In the genomic region with DNA sequence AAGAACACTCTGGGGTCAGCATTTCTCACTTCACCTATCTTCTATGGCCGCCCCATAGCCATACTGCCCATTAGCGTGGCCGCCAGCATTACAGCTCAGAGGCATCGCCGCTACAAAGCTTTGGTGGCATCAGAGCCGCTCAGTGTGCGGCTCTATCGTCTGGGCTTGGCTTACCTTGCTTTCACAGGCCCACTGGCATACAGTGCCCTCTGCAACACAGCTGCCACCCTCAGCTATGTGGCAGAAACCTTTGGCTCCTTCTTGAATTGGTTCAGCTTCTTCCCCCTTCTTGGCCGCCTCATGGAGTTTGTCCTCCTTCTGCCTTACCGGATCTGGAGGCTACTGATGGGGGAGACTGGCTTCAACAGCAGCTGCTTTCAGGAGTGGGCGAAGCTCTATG, we compare ENCODE assay signal across 1 cellular context.
TF ChIP-seq lines count a peak whose summit lies in the region.

No MANE protein-coding gene starts in this region.

TF ChIP-seq in H1, 55 proteins besides CTCF, POLR2A, EP300 and RAD21:
- no peak for TF ChIP-seq KDM4A (IDR thresholded peaks at IDR 0.05; ENCODE audit: low read depth, low read length, severe bottlenecking)
- TF ChIP-seq BACH1 (IDR thresholded peaks at IDR 0.05; ENCODE audit: low read length) = no peak
- no peak for TF ChIP-seq YY1 (IDR thresholded peaks at IDR 0.05; ENCODE audit: low read depth, low read length)
- TF ChIP-seq HDAC2 (IDR thresholded peaks at IDR 0.05; ENCODE audit: borderline replicate concordance in 1 of 2, low read depth in 2 of 2, low read length in 2 of 2) = no peak
- no peak for TF ChIP-seq SRF (IDR thresholded peaks at IDR 0.05; ENCODE audit: low read depth, low read length)
- no peak for TF ChIP-seq MAFK (IDR thresholded peaks at IDR 0.05; ENCODE audit: low read depth, low read length)
- TF ChIP-seq TBP (IDR thresholded peaks at IDR 0.05; ENCODE audit: low read depth, low read length) = no peak
- TF ChIP-seq SUZ12 (IDR thresholded peaks at IDR 0.05; ENCODE audit: low read length) = no peak
- TF ChIP-seq RXRA (IDR thresholded peaks at IDR 0.05; ENCODE audit: insufficient read depth, low read depth, low read length) = no peak
- no peak for TF ChIP-seq JUN (IDR thresholded peaks at IDR 0.05; ENCODE audit: low read depth, low read length)
- TF ChIP-seq POU5F1 (IDR thresholded peaks at IDR 0.05; ENCODE audit: low read depth, low read length) = no peak
- TF ChIP-seq SP4 (IDR thresholded peaks at IDR 0.05; ENCODE audit: low read length) = no peak
- TF ChIP-seq, protein P1, sequence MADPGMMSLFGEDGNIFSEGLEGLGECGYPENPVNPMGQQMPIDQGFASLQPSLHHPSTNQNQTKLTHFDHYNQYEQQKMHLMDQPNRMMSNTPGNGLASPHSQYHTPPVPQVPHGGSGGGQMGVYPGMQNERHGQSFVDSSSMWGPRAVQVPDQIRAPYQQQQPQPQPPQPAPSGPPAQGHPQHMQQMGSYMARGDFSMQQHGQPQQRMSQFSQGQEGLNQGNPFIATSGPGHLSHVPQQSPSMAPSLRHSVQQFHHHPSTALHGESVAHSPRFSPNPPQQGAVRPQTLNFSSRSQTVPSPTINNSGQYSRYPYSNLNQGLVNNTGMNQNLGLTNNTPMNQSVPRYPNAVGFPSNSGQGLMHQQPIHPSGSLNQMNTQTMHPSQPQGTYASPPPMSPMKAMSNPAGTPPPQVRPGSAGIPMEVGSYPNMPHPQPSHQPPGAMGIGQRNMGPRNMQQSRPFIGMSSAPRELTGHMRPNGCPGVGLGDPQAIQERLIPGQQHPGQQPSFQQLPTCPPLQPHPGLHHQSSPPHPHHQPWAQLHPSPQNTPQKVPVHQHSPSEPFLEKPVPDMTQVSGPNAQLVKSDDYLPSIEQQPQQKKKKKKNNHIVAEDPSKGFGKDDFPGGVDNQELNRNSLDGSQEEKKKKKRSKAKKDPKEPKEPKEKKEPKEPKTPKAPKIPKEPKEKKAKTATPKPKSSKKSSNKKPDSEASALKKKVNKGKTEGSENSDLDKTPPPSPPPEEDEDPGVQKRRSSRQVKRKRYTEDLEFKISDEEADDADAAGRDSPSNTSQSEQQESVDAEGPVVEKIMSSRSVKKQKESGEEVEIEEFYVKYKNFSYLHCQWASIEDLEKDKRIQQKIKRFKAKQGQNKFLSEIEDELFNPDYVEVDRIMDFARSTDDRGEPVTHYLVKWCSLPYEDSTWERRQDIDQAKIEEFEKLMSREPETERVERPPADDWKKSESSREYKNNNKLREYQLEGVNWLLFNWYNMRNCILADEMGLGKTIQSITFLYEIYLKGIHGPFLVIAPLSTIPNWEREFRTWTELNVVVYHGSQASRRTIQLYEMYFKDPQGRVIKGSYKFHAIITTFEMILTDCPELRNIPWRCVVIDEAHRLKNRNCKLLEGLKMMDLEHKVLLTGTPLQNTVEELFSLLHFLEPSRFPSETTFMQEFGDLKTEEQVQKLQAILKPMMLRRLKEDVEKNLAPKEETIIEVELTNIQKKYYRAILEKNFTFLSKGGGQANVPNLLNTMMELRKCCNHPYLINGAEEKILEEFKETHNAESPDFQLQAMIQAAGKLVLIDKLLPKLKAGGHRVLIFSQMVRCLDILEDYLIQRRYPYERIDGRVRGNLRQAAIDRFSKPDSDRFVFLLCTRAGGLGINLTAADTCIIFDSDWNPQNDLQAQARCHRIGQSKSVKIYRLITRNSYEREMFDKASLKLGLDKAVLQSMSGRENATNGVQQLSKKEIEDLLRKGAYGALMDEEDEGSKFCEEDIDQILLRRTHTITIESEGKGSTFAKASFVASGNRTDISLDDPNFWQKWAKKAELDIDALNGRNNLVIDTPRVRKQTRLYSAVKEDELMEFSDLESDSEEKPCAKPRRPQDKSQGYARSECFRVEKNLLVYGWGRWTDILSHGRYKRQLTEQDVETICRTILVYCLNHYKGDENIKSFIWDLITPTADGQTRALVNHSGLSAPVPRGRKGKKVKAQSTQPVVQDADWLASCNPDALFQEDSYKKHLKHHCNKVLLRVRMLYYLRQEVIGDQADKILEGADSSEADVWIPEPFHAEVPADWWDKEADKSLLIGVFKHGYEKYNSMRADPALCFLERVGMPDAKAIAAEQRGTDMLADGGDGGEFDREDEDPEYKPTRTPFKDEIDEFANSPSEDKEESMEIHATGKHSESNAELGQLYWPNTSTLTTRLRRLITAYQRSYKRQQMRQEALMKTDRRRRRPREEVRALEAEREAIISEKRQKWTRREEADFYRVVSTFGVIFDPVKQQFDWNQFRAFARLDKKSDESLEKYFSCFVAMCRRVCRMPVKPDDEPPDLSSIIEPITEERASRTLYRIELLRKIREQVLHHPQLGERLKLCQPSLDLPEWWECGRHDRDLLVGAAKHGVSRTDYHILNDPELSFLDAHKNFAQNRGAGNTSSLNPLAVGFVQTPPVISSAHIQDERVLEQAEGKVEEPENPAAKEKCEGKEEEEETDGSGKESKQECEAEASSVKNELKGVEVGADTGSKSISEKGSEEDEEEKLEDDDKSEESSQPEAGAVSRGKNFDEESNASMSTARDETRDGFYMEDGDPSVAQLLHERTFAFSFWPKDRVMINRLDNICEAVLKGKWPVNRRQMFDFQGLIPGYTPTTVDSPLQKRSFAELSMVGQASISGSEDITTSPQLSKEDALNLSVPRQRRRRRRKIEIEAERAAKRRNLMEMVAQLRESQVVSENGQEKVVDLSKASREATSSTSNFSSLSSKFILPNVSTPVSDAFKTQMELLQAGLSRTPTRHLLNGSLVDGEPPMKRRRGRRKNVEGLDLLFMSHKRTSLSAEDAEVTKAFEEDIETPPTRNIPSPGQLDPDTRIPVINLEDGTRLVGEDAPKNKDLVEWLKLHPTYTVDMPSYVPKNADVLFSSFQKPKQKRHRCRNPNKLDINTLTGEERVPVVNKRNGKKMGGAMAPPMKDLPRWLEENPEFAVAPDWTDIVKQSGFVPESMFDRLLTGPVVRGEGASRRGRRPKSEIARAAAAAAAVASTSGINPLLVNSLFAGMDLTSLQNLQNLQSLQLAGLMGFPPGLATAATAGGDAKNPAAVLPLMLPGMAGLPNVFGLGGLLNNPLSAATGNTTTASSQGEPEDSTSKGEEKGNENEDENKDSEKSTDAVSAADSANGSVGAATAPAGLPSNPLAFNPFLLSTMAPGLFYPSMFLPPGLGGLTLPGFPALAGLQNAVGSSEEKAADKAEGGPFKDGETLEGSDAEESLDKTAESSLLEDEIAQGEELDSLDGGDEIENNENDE (IDR thresholded peaks at IDR 0.05; ENCODE audit: insufficient replicate concordance, low read length) = no peak
- no peak for TF ChIP-seq POLR2AphosphoS5 (IDR thresholded peaks at IDR 0.05; ENCODE audit: low read depth, low read length)
- TF ChIP-seq, protein P2, sequence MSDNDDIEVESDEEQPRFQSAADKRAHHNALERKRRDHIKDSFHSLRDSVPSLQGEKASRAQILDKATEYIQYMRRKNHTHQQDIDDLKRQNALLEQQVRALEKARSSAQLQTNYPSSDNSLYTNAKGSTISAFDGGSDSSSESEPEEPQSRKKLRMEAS (IDR thresholded peaks at IDR 0.05) = no peak
- no peak for TF ChIP-seq KDM5A (IDR thresholded peaks at IDR 0.05; ENCODE audit: low read length)
- TF ChIP-seq ASH2L (IDR thresholded peaks at IDR 0.05; ENCODE audit: low read length) = no peak
